In genomic region chr5:136028782-136029742, GRCh38 we compare ENCODE assay signal across 8 cellular contexts. TPM values are rescaled to one million over a fixed set of nuclear protein-coding genes. Genes with fewer than 3 reads are reported as not detected.
A peak's percentile ranks its signal among the peaks of the same experiment; 100 is the strongest.
DNase-seq lines count a peak whose midpoint lies in the region; ATAC-seq and TF ChIP-seq lines count a peak whose summit lies in the region.

Gene TGFBI (plus strand): TSS chr5:136028988. CDS start chr5:136029056, 68 bp downstream.

- no peak within 1 kb of the TSS for H3K27ac ChIP-seq in CD4-positive, alpha-beta T cell (ENCODE audit: low read depth, low read length)
- no peak within 1 kb of the TSS for H3K27ac ChIP-seq in WERI-Rb-1
- H3K27ac ChIP-seq in gastroesophageal sphincter: peak within 1 kb of the TSS in 3 of 4 donors; percentile 22 to 83 (median 61)

- POLR2A ChIA-PET in CD4-positive, alpha-beta T cell (lab: Charles Lee): interaction anchor here (1.9 kb wide), 1 partner anchor 8 kb away, joined by 10 read pairs; no protein-coding TSS in a partner anchor

- CTCF ChIA-PET in CD4-positive, alpha-beta T cell (lab: Charles Lee): no interaction called here

- H3K4me3 ChIP-seq in HFF-Myc (replicated peaks; ENCODE audit: low read depth, low read length) (peak within 1 kb of the TSS; percentile 56), WERI-Rb-1 (ENCODE audit: low read depth, low read length) (peak within 1 kb of the TSS; percentile 26), gastroesophageal sphincter (peak within 1 kb of the TSS; percentile 55 to 60)

- H3K27me3 Mint-ChIP-seq in CD4-positive, alpha-beta T cell: peaks cover 46% of the 10 kb centered on the region
- H3K27me3 Mint-ChIP-seq in nephron progenitor cell (ENCODE audit: low read depth, poor library complexity): peaks cover 57% of the 10 kb centered on the region

- peaks cover 0 to 89% (median 15%) of the 10 kb centered on the region in 3 donors for H3K4me1 ChIP-seq in gastroesophageal sphincter

- TF ChIP-seq EP300 in gastroesophageal sphincter (IDR thresholded peaks at IDR 0.05): no peak

- no peaks in the 10 kb centered on the region for H3K9me3 ChIP-seq in CD4-positive, alpha-beta T cell (ENCODE audit: control insufficient read depth, low read length)
- H3K9me3 ChIP-seq in WERI-Rb-1 (ENCODE audit: severe bottlenecking) (no peaks in the 10 kb centered on the region), gastroesophageal sphincter (no peaks in the 10 kb centered on the region)

- H3K36me3 ChIP-seq in WERI-Rb-1 (no peaks in the 10 kb centered on the region), gastroesophageal sphincter (peaks cover 0 to 5% of the 10 kb centered on the region in 2 donors)

- ATAC-seq in CD4-positive, alpha-beta T cell (ENCODE audit: poor library complexity): peak; percentile 59
- ATAC-seq in gastroesophageal sphincter: peak; percentile 86
- no peak for ATAC-seq in HG03378 (IDR thresholded peaks at IDR 0.05; ENCODE audit: unreplicated experiment)
- ATAC-seq in HG03135 (IDR thresholded peaks at IDR 0.05; ENCODE audit: unreplicated experiment): no peak
- ATAC-seq in HG03280 (IDR thresholded peaks at IDR 0.05; ENCODE audit: unreplicated experiment): no peak

- H3K36me3 Mint-ChIP-seq in CD4-positive, alpha-beta T cell (ENCODE audit: low read depth): no peaks in the 10 kb centered on the region
- no peaks in the 10 kb centered on the region for H3K36me3 Mint-ChIP-seq in nephron progenitor cell (ENCODE audit: low read depth)

- H3K9me3 Mint-ChIP-seq in CD4-positive, alpha-beta T cell: no peaks in the 10 kb centered on the region
- no peaks in the 10 kb centered on the region for H3K9me3 Mint-ChIP-seq in nephron progenitor cell

- no peak within 1 kb of the TSS for H3K27ac Mint-ChIP-seq in CD4-positive, alpha-beta T cell
- H3K27ac Mint-ChIP-seq in nephron progenitor cell: no peak within 1 kb of the TSS

- intact Hi-C loops in CD4-positive, alpha-beta T cell (cut with DNase I, micrococcal nuclease): no loop called here

- peaks cover 22% of the 10 kb centered on the region for H3K27me3 ChIP-seq in CD4-positive, alpha-beta T cell (ENCODE audit: control insufficient read depth, insufficient read depth, low read length)
- H3K27me3 ChIP-seq in WERI-Rb-1 (ENCODE audit: insufficient read depth, low read depth, severe bottlenecking): no peaks in the 10 kb centered on the region
- no peaks in the 10 kb centered on the region for H3K27me3 ChIP-seq in gastroesophageal sphincter

- no peaks in the 10 kb centered on the region for H3K4me1 Mint-ChIP-seq in CD4-positive, alpha-beta T cell (ENCODE audit: low read depth)
- H3K4me1 Mint-ChIP-seq in nephron progenitor cell: peaks cover 24% of the 10 kb centered on the region

- peak; percentile 61 to 64 for TF ChIP-seq POLR2A in gastroesophageal sphincter (IDR thresholded peaks at IDR 0.05)

- WGBS in gastroesophageal sphincter (ENCODE audit: low coverage in 1 of 2), 2 donors: 11% methylated on average over 19 of the region's 68 CpGs; no CpG with 5 or more reads in 1 of the 2 donors

- peak in 1 of 10 experiments; percentile 26 for DNase-seq in CD4-positive, alpha-beta T cell
- DNase-seq in HFF-Myc (ENCODE audit: extremely low read depth, low read depth) (no peak), WERI-Rb-1 (peak; percentile 42), nephron progenitor cell (peak; percentile 79)

- TF ChIP-seq CTCF in CD4-positive, alpha-beta T cell (IDR thresholded peaks at IDR 0.05): no peak
- TF ChIP-seq CTCF in HFF-Myc (IDR thresholded peaks at IDR 0.05; ENCODE audit: low read depth, low read length, missing control alignments): no peak
- no peak for TF ChIP-seq CTCF in WERI-Rb-1 (IDR thresholded peaks at IDR 0.05; ENCODE audit: low read depth, low read length)
- TF ChIP-seq CTCF in gastroesophageal sphincter (IDR thresholded peaks at IDR 0.05): peak in 3 of 4 experiments; percentile 12 to 32 (median 19)
- no peak for TF ChIP-seq CTCF in nephron progenitor cell (IDR thresholded peaks at IDR 0.05)

- H3K4me3 Mint-ChIP-seq in CD4-positive, alpha-beta T cell: no peak within 1 kb of the TSS
- peak within 1 kb of the TSS; percentile 77 for H3K4me3 Mint-ChIP-seq in nephron progenitor cell

RNA-seq across cellular contexts. Expression of gene TGFBI, which starts in this region (rescaled TPM):
- total RNA-seq in CD4-positive, alpha-beta T cell: 1 to 10 TPM; 4.8 to 5.9 TPM
- total RNA-seq in gastroesophageal sphincter: 100 to 1,000 TPM in 3 of 4 donors, 10 to 100 TPM in 1; 29.0 to 159 (median 112) TPM

Comparison
In these comparisons a context has a peak if more than half of its experiments do, and no peak if none do; other contexts are left out.
1. RNA of gene TGFBI (total RNA-seq): 29.0 to 159 TPM in gastroesophageal sphincter; 4.8 to 5.9 TPM in CD4-positive, alpha-beta T cell; every median in the first group is over 4 times any median in the second.
2. ATAC-seq: peak in CD4-positive, alpha-beta T cell (single experiment) and gastroesophageal sphincter (single experiment); none in HG03378 (single experiment), HG03135 (single experiment) and HG03280 (single experiment).
3. H3K27ac ChIP-seq: peak in gastroesophageal sphincter (3 of 4); none in CD4-positive, alpha-beta T cell (single experiment) and WERI-Rb-1 (single experiment).
4. CTCF ChIP-seq: peak in gastroesophageal sphincter (3 of 4); none in CD4-positive, alpha-beta T cell (single experiment), HFF-Myc (single experiment), WERI-Rb-1 (single experiment) and nephron progenitor cell (single experiment).
5. Peak in every context shown above with its lines, with median percentiles within 50 percentile points of each other: H3K4me3 ChIP-seq.